15 cellular contexts compared by ENCODE assay signal in genomic region chr4:56130609-56131150, GRCh38.
A peak's percentile ranks its signal among the peaks of the same experiment; 100 is the strongest.
DNase-seq lines count a peak whose midpoint lies in the region; ATAC-seq and TF ChIP-seq lines count a peak whose summit lies in the region.
"Had no signal": no experiment of that assay in that cellular context is flagged by ENCODE, and none has a peak within 500 bp of the region (broad histone marks: within the 10 kb centered on the region; RNA-seq: fewer than 3 reads in every experiment).

No MANE protein-coding gene starts in this region.

- no peaks in the 10 kb centered on the region for H3K9me2 ChIP-seq in GM23248 (ENCODE audit: insufficient read depth)

- CTCF ChIA-PET in activated CD4-positive, alpha-beta memory T cell treated with anti-CD3 and anti-CD28 coated beads, Interleukin-2, amount 10 ng/mL, durations not matched to agents 7 days and 5 days (lab: Charles Lee), result interaction anchor here (1.5 kb wide), 1 partner anchor 182 kb away, joined by 5 read pairs; the partner anchor contains the start of gene CEP135

- H2AFZ ChIP-seq in GM23248 (no peak overlapping the region), trophoblast cell (ENCODE audit: insufficient read depth, low read length, poor library complexity) (no peak overlapping the region)

- H3K14ac ChIP-seq in trophoblast cell (ENCODE audit: low read length), result no peak overlapping the region

- no peaks in the 10 kb centered on the region for H3K79me1 ChIP-seq in trophoblast cell (ENCODE audit: low read length)

- in situ Hi-C loops in GM23248 (cut with MboI), result no loop called here

- H3K9ac ChIP-seq in BLaER1 (no peak overlapping the region), GM23248 (no peak overlapping the region), trophoblast cell (ENCODE audit: low read length) (no peak overlapping the region)

- no peaks in the 10 kb centered on the region for H3K36me3 Mint-ChIP-seq in activated CD4-positive, alpha-beta memory T cell treated with anti-CD3 and anti-CD28 coated beads, Interleukin-2, amount 10 ng/mL, durations not matched to agents 7 days and 5 days (ENCODE audit: low read depth)

- H3K9me3 ChIP-seq in BLaER1, result no peaks in the 10 kb centered on the region
- no peaks in the 10 kb centered on the region for H3K9me3 ChIP-seq in GM23248 (ENCODE audit: low read depth)
- H3K9me3 ChIP-seq in trophoblast cell (ENCODE audit: insufficient read depth, low read depth, low read length), result no peaks in the 10 kb centered on the region
- H3K9me3 ChIP-seq: breast epithelium had no signal

- POLR2A ChIA-PET in activated CD4-positive, alpha-beta memory T cell treated with anti-CD3 and anti-CD28 coated beads, Interleukin-2, amount 10 ng/mL, durations not matched to agents 7 days and 5 days (lab: Charles Lee), result no interaction called here

- H3K4me1 Mint-ChIP-seq in activated CD4-positive, alpha-beta memory T cell treated with anti-CD3 and anti-CD28 coated beads, Interleukin-2, amount 10 ng/mL, durations not matched to agents 7 days and 5 days, result no peaks in the 10 kb centered on the region

- H2BK5ac ChIP-seq in trophoblast cell (ENCODE audit: low read depth, low read length, poor library complexity), result no peak overlapping the region

- H3K18ac ChIP-seq in trophoblast cell (ENCODE audit: low read length), result no peak overlapping the region

- H2BK12ac ChIP-seq in trophoblast cell (ENCODE audit: low read length), result no peak overlapping the region

- H3K4me2 ChIP-seq in BLaER1, result peak overlapping the region; percentile 22; the same call in 1 of the 2 replicates
- no peak overlapping the region for H3K4me2 ChIP-seq in GM23248 (ENCODE audit: unreplicated experiment)
- no peak overlapping the region for H3K4me2 ChIP-seq in trophoblast cell (ENCODE audit: low read length)

- H3K4me3 Mint-ChIP-seq in activated CD4-positive, alpha-beta memory T cell treated with anti-CD3 and anti-CD28 coated beads, Interleukin-2, amount 10 ng/mL, durations not matched to agents 7 days and 5 days, result no peak overlapping the region
- H3K4me3 Mint-ChIP-seq: activated naive CD4-positive, alpha-beta T cell treated with anti-CD3 and anti-CD28 coated beads for 36 hours had no signal

- H2BK120ac ChIP-seq in trophoblast cell (ENCODE audit: insufficient read depth, low read length, poor library complexity), result no peak overlapping the region

- H4K12ac ChIP-seq in trophoblast cell (ENCODE audit: low read depth, low read length), result no peak overlapping the region

- no peak overlapping the region for H4K91ac ChIP-seq in trophoblast cell (ENCODE audit: low read depth, low read length)

- H3K36me3 ChIP-seq in BLaER1 (peaks cover 6% of the 10 kb centered on the region; the same call in 1 of the 2 replicates), GM23248 (ENCODE audit: low read depth) (no peaks in the 10 kb centered on the region), trophoblast cell (ENCODE audit: control insufficient read depth in 1 of 2, insufficient read depth in 2 of 2, low read length in 2 of 2) (no peaks in the 10 kb centered on the region)
- H3K36me3 ChIP-seq: breast epithelium had no signal

- no peaks in the 10 kb centered on the region for H3F3A ChIP-seq in GM23248 (ENCODE audit: insufficient read depth)

- no peak overlapping the region for H2AK5ac ChIP-seq in trophoblast cell (ENCODE audit: low read length)

- no peak for ATAC-seq in GM18505 (IDR thresholded peaks at IDR 0.05; ENCODE audit: unreplicated experiment)
- ATAC-seq: left cardiac atrium had no signal

- H3K4me3 ChIP-seq in BLaER1 (no peak overlapping the region), GM23248 (no peak overlapping the region), choroid plexus epithelial cell (ENCODE audit: low read depth, low read length) (no peak overlapping the region), trophoblast cell (ENCODE audit: low read depth, low read length) (no peak overlapping the region)
- H3K4me3 ChIP-seq: breast epithelium had no signal

- DNase-seq in GM23248 (peak; percentile 23), NCI-H446 treated with DMSO at 0.1 percent for 48 hours (lab: John Stamatoyannopoulos, UW) (peak; percentile 6), choroid plexus epithelial cell (ENCODE audit: low read depth) (peak; percentile 11), trophoblast cell (no peak)
- DNase-seq in activated CD4-positive, alpha-beta memory T cell treated with anti-CD3 and anti-CD28 coated beads, Interleukin-2, amount 10 ng/mL, durations not matched to agents 7 days and 5 days, result no peak
- no peak for DNase-seq in activated CD4-positive, CD25-positive, alpha-beta regulatory T cell treated with anti-CD3 and anti-CD28 coated beads, Interleukin-2, amount 50 U/mL, for 72 hours
- DNase-seq: activated naive CD4-positive, alpha-beta T cell treated with anti-CD3 and anti-CD28 coated beads for 36 hours; effector CD8-positive, alpha-beta T cell; hypothalamus; left cardiac atrium; NCI-H2081 treated with DMSO at 0.1 percent for 48 hours; stimulated activated CD4-positive, alpha-beta T cell treated with anti-CD3 and anti-CD28 coated beads, Interleukin-4, amount 100 ng/mL, for 1 hour had no signal

- H3K27ac ChIP-seq in BLaER1 (no peak overlapping the region), GM23248 (no peak overlapping the region), trophoblast cell (ENCODE audit: low read depth, low read length) (no peak overlapping the region)
- H3K27ac ChIP-seq: breast epithelium had no signal

- H3K27ac Mint-ChIP-seq in activated CD4-positive, alpha-beta memory T cell treated with anti-CD3 and anti-CD28 coated beads, Interleukin-2, amount 10 ng/mL, durations not matched to agents 7 days and 5 days, result no peak overlapping the region
- H3K27ac Mint-ChIP-seq: activated naive CD4-positive, alpha-beta T cell treated with anti-CD3 and anti-CD28 coated beads for 36 hours had no signal

- TF ChIP-seq CTCF in choroid plexus epithelial cell (conservative IDR thresholded peaks at IDR 0.05; ENCODE audit: low read depth, low read length), result no peak

- H3K27me3 ChIP-seq in BLaER1, result no peaks in the 10 kb centered on the region
- no peaks in the 10 kb centered on the region for H3K27me3 ChIP-seq in GM23248 (replicated peaks; ENCODE audit: insufficient read depth)
- no peaks in the 10 kb centered on the region for H3K27me3 ChIP-seq in trophoblast cell (ENCODE audit: insufficient read depth, low read length)
- H3K27me3 ChIP-seq: breast epithelium had no signal

- no peak for TF ChIP-seq POLR2A in GM18505 (IDR thresholded peaks at IDR 0.05; ENCODE audit: borderline replicate concordance, extremely low read depth, insufficient read depth, insufficient read length)

- H3K79me2 ChIP-seq in GM23248 (ENCODE audit: insufficient read depth) (no peaks in the 10 kb centered on the region), trophoblast cell (ENCODE audit: control insufficient read depth, insufficient read depth, low read length, poor library complexity) (no peaks in the 10 kb centered on the region)

- peaks cover 20% of the 10 kb centered on the region for H3K4me1 ChIP-seq in BLaER1
- H3K4me1 ChIP-seq in GM23248 (ENCODE audit: insufficient read depth), result no peaks in the 10 kb centered on the region
- peaks cover 0 to 7% of the 10 kb centered on the region in 2 experiments for H3K4me1 ChIP-seq in trophoblast cell (ENCODE audit: control insufficient read depth in 1 of 2, insufficient read depth in 2 of 2, low read length in 2 of 2)
- H3K4me1 ChIP-seq: breast epithelium had no signal

- no peak overlapping the region for H3K4ac ChIP-seq in trophoblast cell (ENCODE audit: low read depth, low read length)

- no peak overlapping the region for H3K23ac ChIP-seq in trophoblast cell (ENCODE audit: low read length)

- peaks cover 19% of the 10 kb centered on the region; the same call in 1 of the 2 replicates for H4K20me1 ChIP-seq in BLaER1
- H4K20me1 ChIP-seq in GM23248 (ENCODE audit: insufficient read depth), result no peaks in the 10 kb centered on the region

- H3K9me3 Mint-ChIP-seq in activated CD4-positive, alpha-beta memory T cell treated with anti-CD3 and anti-CD28 coated beads, Interleukin-2, amount 10 ng/mL, durations not matched to agents 7 days and 5 days, result no peaks in the 10 kb centered on the region
- H3K9me3 Mint-ChIP-seq: activated naive CD4-positive, alpha-beta T cell treated with anti-CD3 and anti-CD28 coated beads for 36 hours had no signal

- H4K8ac ChIP-seq in trophoblast cell (ENCODE audit: low read depth, low read length), result no peak overlapping the region

- H3K27me3 Mint-ChIP-seq in activated CD4-positive, alpha-beta memory T cell treated with anti-CD3 and anti-CD28 coated beads, Interleukin-2, amount 10 ng/mL, durations not matched to agents 7 days and 5 days, result peaks cover 12% of the 10 kb centered on the region

Comparison
In these comparisons a context has a peak if more than half of its experiments do, and no peak if none do; other contexts are left out.
1. DNase-seq: peak in GM23248 (single experiment), NCI-H446 treated with DMSO at 0.1 percent for 48 hours (single experiment) and choroid plexus epithelial cell (single experiment); none in trophoblast cell (0 of 2), activated CD4-positive, alpha-beta memory T cell treated with anti-CD3 and anti-CD28 coated beads, Interleukin-2, amount 10 ng/mL, durations not matched to agents 7 days and 5 days (single experiment) and activated CD4-positive, CD25-positive, alpha-beta regulatory T cell treated with anti-CD3 and anti-CD28 coated beads, Interleukin-2, amount 50 U/mL, for 72 hours (single experiment).